Comparison of ENCODE assay signal across 1 cellular context in genomic region chr19:4246767-4247593, GRCh38.
TF ChIP-seq lines count a peak whose summit lies in the region.

TSS of gene YJU2 (plus strand) at chr19:4247080. CDS start at chr19:4247147, 67 bp downstream.

TF ChIP-seq in HepG2, 621 proteins besides CTCF, POLR2A, EP300 and RAD21 (continued from another document and continues in another):
- no peak for TF ChIP-seq ZHX1 (CRISPR knock-in tag; IDR thresholded peaks at IDR 0.05; ENCODE audit: low read depth)
- no peak for TF ChIP-seq ZBTB8A (CRISPR knock-in tag; IDR thresholded peaks at IDR 0.05; ENCODE audit: borderline replicate concordance, low read depth)
- no peak for TF ChIP-seq RERE (CRISPR knock-in tag; IDR thresholded peaks at IDR 0.05; ENCODE audit: low read depth)
- peak; percentile 97 for TF ChIP-seq PHF20 (CRISPR knock-in tag; IDR thresholded peaks at IDR 0.05)
- peak; percentile 69; the same call in 1 of the 2 replicates for TF ChIP-seq SRF (IDR thresholded peaks at IDR 0.05; ENCODE audit: low read depth, low read length)
- TF ChIP-seq ZBTB26 (CRISPR knock-in tag; IDR thresholded peaks at IDR 0.05; ENCODE audit: borderline replicate concordance) = peak; percentile 44; the same call in 1 of the 2 replicates
- no peak for TF ChIP-seq ZNF768 (CRISPR knock-in tag; IDR thresholded peaks at IDR 0.05)
- no peak for TF ChIP-seq ZNF432 (CRISPR knock-in tag; IDR thresholded peaks at IDR 0.05; ENCODE audit: borderline replicate concordance)
- 0 out of 2 replicates have a peak, but pooled peaks have one; percentile 28 for TF ChIP-seq ETV6 (CRISPR knock-in tag; conservative IDR thresholded peaks at IDR 0.05)
- TF ChIP-seq ZFX (CRISPR knock-in tag; IDR thresholded peaks at IDR 0.05; ENCODE audit: low read depth) = peak; percentile 81
- TF ChIP-seq TCF12 (IDR thresholded peaks at IDR 0.05) = no peak
- TF ChIP-seq TCF12 (CRISPR knock-in tag; IDR thresholded peaks at IDR 0.05) = peak; percentile 58; the same call in 1 of the 2 replicates
- TF ChIP-seq SALL1 (CRISPR knock-in tag; IDR thresholded peaks at IDR 0.05) = peak; percentile 64
- TF ChIP-seq SP2 (CRISPR knock-in tag; IDR thresholded peaks at IDR 0.05) = peak; percentile 99
- no peak for TF ChIP-seq NFIB (CRISPR knock-in tag; IDR thresholded peaks at IDR 0.05; ENCODE audit: borderline replicate concordance)
- TF ChIP-seq ZNF644 (CRISPR knock-in tag; IDR thresholded peaks at IDR 0.05; ENCODE audit: low read depth) = no peak
- TF ChIP-seq MAX (IDR thresholded peaks at IDR 0.05) = peak; percentile 92
- TF ChIP-seq ZNF275 (CRISPR knock-in tag; IDR thresholded peaks at IDR 0.05; ENCODE audit: borderline replicate concordance) = peak; percentile 36; the same call in 1 of the 2 replicates
- no peak for TF ChIP-seq ZNF251 (CRISPR knock-in tag; IDR thresholded peaks at IDR 0.05)
- TF ChIP-seq DMAP1 (CRISPR knock-in tag; IDR thresholded peaks at IDR 0.05) = peak; percentile 88
- peak; percentile 72; the same call in 1 of the 2 replicates for TF ChIP-seq MXD1 (CRISPR knock-in tag; IDR thresholded peaks at IDR 0.05)
- no peak for TF ChIP-seq MAFF (IDR thresholded peaks at IDR 0.05; ENCODE audit: low read depth, low read length)
- TF ChIP-seq RFX5 (IDR thresholded peaks at IDR 0.05; ENCODE audit: low read depth, low read length) = no peak
- no peak for TF ChIP-seq ZNF367 (CRISPR knock-in tag; IDR thresholded peaks at IDR 0.05; ENCODE audit: borderline replicate concordance)
- TF ChIP-seq KDM5A (IDR thresholded peaks at IDR 0.05; ENCODE audit: borderline replicate concordance, low read length) = peak; percentile 100
- TF ChIP-seq GRHL1 (CRISPR knock-in tag; conservative IDR thresholded peaks at IDR 0.05) = no peak
- peak; percentile 78; the same call in 1 of the 2 replicates for TF ChIP-seq HNRNPL (IDR thresholded peaks at IDR 0.05; ENCODE audit: low read depth, low read length)
- no peak for TF ChIP-seq NONO (IDR thresholded peaks at IDR 0.05)
- TF ChIP-seq NONO (CRISPR knock-in tag; conservative IDR thresholded peaks at IDR 0.05) = peak; percentile 19; the same call in 1 of the 2 replicates
- no peak for TF ChIP-seq AHDC1 (CRISPR knock-in tag; IDR thresholded peaks at IDR 0.05; ENCODE audit: borderline replicate concordance)
